Comparison of ENCODE assay signal across 9 cellular contexts in the genomic region with DNA sequence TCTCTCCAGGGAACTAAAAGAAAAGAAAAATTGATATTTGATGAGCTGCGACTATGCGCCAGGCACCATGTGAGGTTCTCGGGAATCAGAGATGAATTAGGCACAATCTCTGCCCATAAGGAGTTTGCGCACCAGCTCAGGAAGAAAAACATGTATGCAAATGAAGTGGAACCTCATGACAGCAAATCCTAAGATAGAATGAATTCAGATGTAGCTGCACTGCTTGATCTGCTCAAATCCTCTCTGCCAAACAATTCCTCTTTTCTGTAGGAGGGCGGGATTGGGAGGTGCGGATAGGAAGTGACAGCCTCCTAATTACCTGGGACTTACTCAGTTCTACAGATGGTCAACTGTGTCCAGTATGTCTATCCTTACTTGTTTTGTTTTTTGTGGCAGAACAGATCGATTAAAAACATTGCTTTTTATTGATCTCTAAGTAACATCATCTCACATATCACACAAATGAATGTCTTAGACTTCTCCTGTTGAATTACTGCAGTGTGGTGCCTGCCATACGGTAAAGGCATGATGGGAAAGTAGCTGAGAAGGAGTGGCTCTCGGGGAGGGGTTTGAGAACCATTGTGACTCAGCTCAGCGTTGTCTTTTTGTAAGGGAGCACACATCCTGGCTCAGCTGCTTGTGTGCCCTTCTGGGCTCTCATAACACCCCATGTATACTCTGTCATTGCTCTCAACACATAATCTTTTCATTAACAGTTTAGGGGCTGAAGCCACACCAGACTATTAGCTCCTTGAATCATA. TPM values are rescaled to one million over a fixed set of nuclear protein-coding genes. Genes with fewer than 3 reads are reported as not detected.
DNase-seq lines count a peak whose midpoint lies in the region; ATAC-seq and TF ChIP-seq lines count a peak whose summit lies in the region.
"Had no signal": no experiment of that assay in that cellular context is flagged by ENCODE, and none has a peak within 500 bp of the region (broad histone marks: within the 10 kb centered on the region; RNA-seq: fewer than 3 reads in every experiment).

No MANE protein-coding gene starts in this region.

- POLR2A ChIA-PET in Caco-2 (lab: Charles Lee) = no interaction called here

- H3K4me1 ChIP-seq in Caco-2 = peaks cover 13% of the 10 kb centered on the region

- DNase-seq in activated CD8-positive, alpha-beta memory T cell treated with anti-CD3 and anti-CD28 coated beads, Interleukin-2, amount 50 U/mL, for 4 hours = peak; percentile 54
- no peak for DNase-seq in activated CD8-positive, alpha-beta memory T cell treated with anti-CD3 and anti-CD28 coated beads, Interleukin-2, amount 50 U/mL, for 48 hours
- DNase-seq in immature natural killer cell (no peak), superior temporal gyrus (ENCODE audit: extremely low spot score) (peak; percentile 48), islet precursor cell (no peak), DMS53 (lab: John Stamatoyannopoulos, UW) (no peak), Caco-2 (no peak)

- no peak for TF ChIP-seq CTCF in Caco-2 (IDR thresholded peaks at IDR 0.05; ENCODE audit: insufficient read depth in 1 of 2, low read depth in 1 of 2, low read length in 1 of 2, severe bottlenecking in 1 of 2, unreplicated experiment in 1 of 2)

- no peaks in the 10 kb centered on the region; the same call in 1 of the 2 replicates for H3K27me3 ChIP-seq in Caco-2 (replicated peaks; ENCODE audit: control insufficient read depth, insufficient read depth, low read length)

- intact Hi-C loops in Caco-2 (cut with micrococcal nuclease; ENCODE audit: unreplicated experiment) = no loop called here

- no peaks in the 10 kb centered on the region for H3K9me3 Mint-ChIP-seq in activated T-helper 17 cell treated with anti-CD3 and anti-CD28 coated beads, Interleukin-2, amount 50 U/mL, for 72 hours
- H3K9me3 Mint-ChIP-seq in immature natural killer cell (no peaks in the 10 kb centered on the region), Caco-2 (ENCODE audit: unreplicated experiment) (no peaks in the 10 kb centered on the region)

- ATAC-seq in activated T-helper 17 cell treated with anti-CD3 and anti-CD28 coated beads, Interleukin-2, amount 50 U/mL, for 72 hours (replicated peaks) = no peak

- H3K27ac Mint-ChIP-seq in activated T-helper 17 cell treated with anti-CD3 and anti-CD28 coated beads, Interleukin-2, amount 50 U/mL, for 72 hours = no peak overlapping the region
- H3K27ac Mint-ChIP-seq in immature natural killer cell (peak overlapping the region; percentile 25 to 86 (median 74)), Caco-2 (ENCODE audit: unreplicated experiment) (no peak overlapping the region)

- H3K9me3 ChIP-seq in Caco-2 = no peaks in the 10 kb centered on the region

- no peaks in the 10 kb centered on the region for H3K36me3 ChIP-seq in Caco-2 (ENCODE audit: control insufficient read depth, insufficient read depth, low read length)

- H3K4me1 Mint-ChIP-seq in activated T-helper 17 cell treated with anti-CD3 and anti-CD28 coated beads, Interleukin-2, amount 50 U/mL, for 72 hours = peaks cover 38% of the 10 kb centered on the region
- H3K4me1 Mint-ChIP-seq in immature natural killer cell (peaks cover 66 to 85% of the 10 kb centered on the region in 2 donors), Caco-2 (ENCODE audit: low read depth, unreplicated experiment) (peaks cover 13% of the 10 kb centered on the region)

- no peak overlapping the region for H3K4me3 ChIP-seq in Caco-2 (ENCODE audit: low read depth, low read length)

- CTCF ChIA-PET in Caco-2 (lab: Charles Lee) = interaction anchor here (0.5 to 2.6 kb wide), 10 partner anchors 38 to 450 kb away, joined by 3 to 15 read pairs (median 4); a partner anchor contains a TSS

- peaks cover 11% of the 10 kb centered on the region for H3K27me3 Mint-ChIP-seq in activated T-helper 17 cell treated with anti-CD3 and anti-CD28 coated beads, Interleukin-2, amount 50 U/mL, for 72 hours
- H3K27me3 Mint-ChIP-seq in immature natural killer cell (ENCODE audit: low read depth in 3 of 3) = peaks cover 0 to 5% (median 0%) of the 10 kb centered on the region in 3 donors
- H3K27me3 Mint-ChIP-seq in Caco-2 (ENCODE audit: insufficient read depth, unreplicated experiment) = peaks cover 3% of the 10 kb centered on the region

- BruUV-seq in Caco-2 (replicated peaks; lab: Mats Ljungman, UMichigan) = no TSS peak

- no peaks in the 10 kb centered on the region for H3K36me3 Mint-ChIP-seq in activated T-helper 17 cell treated with anti-CD3 and anti-CD28 coated beads, Interleukin-2, amount 50 U/mL, for 72 hours (ENCODE audit: low read depth)
- peaks cover 0 to 13% (median 0%) of the 10 kb centered on the region in 3 donors for H3K36me3 Mint-ChIP-seq in immature natural killer cell
- H3K36me3 Mint-ChIP-seq in Caco-2 (ENCODE audit: insufficient read depth, unreplicated experiment) = no peaks in the 10 kb centered on the region

- H3K4me3 Mint-ChIP-seq in activated T-helper 17 cell treated with anti-CD3 and anti-CD28 coated beads, Interleukin-2, amount 50 U/mL, for 72 hours = peak overlapping the region; percentile 67
- peak overlapping the region in 3 of 5 donors; percentile 31 to 69 (median 41) for H3K4me3 Mint-ChIP-seq in immature natural killer cell
- no peak overlapping the region for H3K4me3 Mint-ChIP-seq in Caco-2 (ENCODE audit: unreplicated experiment)

RNA-seq across cellular contexts. Expression of a gene that starts 14.0 kb away (rescaled TPM):
- under 1 TPM in 1 of 2 donors, not detected in 1; 0.11 TPM for total RNA-seq in activated T-helper 17 cell treated with anti-CD3 and anti-CD28 coated beads, Interleukin-2, amount 50 U/mL, for 72 hours
- 10 to 100 TPM; 11.2 to 34.9 (median 23.8) TPM for polyA plus RNA-seq in immature natural killer cell
- not detected in 2 replicates for total RNA-seq in Caco-2 (2022)
- total RNA-seq: renal cortical epithelial cell had no signal

RNA-seq across cellular contexts. Expression of a gene that starts 30.3 kb away (rescaled TPM):
- total RNA-seq in activated T-helper 17 cell treated with anti-CD3 and anti-CD28 coated beads, Interleukin-2, amount 50 U/mL, for 72 hours = 1 to 10 TPM; 1.2 to 1.5 TPM
- 1 to 10 TPM; 1.6 to 3.3 (median 1.7) TPM for polyA plus RNA-seq in immature natural killer cell
- 0.26 and 0.34 TPM in 2 replicates for total RNA-seq in Caco-2 (2022)

Comparison
In these comparisons a context has a peak if more than half of its experiments do, and no peak if none do; other contexts are left out.
1. DNase-seq: peak in activated CD8-positive, alpha-beta memory T cell treated with anti-CD3 and anti-CD28 coated beads, Interleukin-2, amount 50 U/mL, for 4 hours (single experiment) and superior temporal gyrus (single experiment); none in activated CD8-positive, alpha-beta memory T cell treated with anti-CD3 and anti-CD28 coated beads, Interleukin-2, amount 50 U/mL, for 48 hours (single experiment), immature natural killer cell (0 of 3), islet precursor cell (single experiment), DMS53 (single experiment) and Caco-2 (0 of 2).
2. H3K27ac Mint-ChIP-seq: peak in immature natural killer cell (6 of 6); none in activated T-helper 17 cell treated with anti-CD3 and anti-CD28 coated beads, Interleukin-2, amount 50 U/mL, for 72 hours (single experiment) and Caco-2 (single experiment).